18 cellular contexts compared by ENCODE assay signal in genomic region chr11:126226334-126227084, GRCh38.
"Had no signal": no experiment of that assay in that cellular context is flagged by ENCODE, and none has a peak within 500 bp of the region (broad histone marks: within the 10 kb centered on the region; RNA-seq: fewer than 3 reads in every experiment).

No MANE protein-coding gene starts in this region.

- H3K27me3 ChIP-seq: dorsolateral prefrontal cortex, pancreas, suprapubic skin, transverse colon, vagina had no signal

- H3K9me3 ChIP-seq: pancreas, suprapubic skin, transverse colon, vagina had no signal

- H3K4me1 ChIP-seq: vagina had no signal

- H3K4me3 ChIP-seq: dorsolateral prefrontal cortex, lung, pancreas, smooth muscle cell, suprapubic skin, transverse colon, vagina had no signal

- H3K9me3 Mint-ChIP-seq: natural killer cell; stimulated activated naive CD8-positive, alpha-beta T cell treated with anti-CD3 and anti-CD28 coated beads, Interleukin-15, amount 100 ng/mL, for 72 hours had no signal

- H3K4me3 Mint-ChIP-seq: memory B cell; natural killer cell; stimulated activated naive CD8-positive, alpha-beta T cell treated with anti-CD3 and anti-CD28 coated beads, Interleukin-15, amount 100 ng/mL, for 72 hours had no signal

- DNase-seq: dorsolateral prefrontal cortex; effector CD4-positive, alpha-beta T cell; head of caudate nucleus; natural killer cell; pancreas; retina; stimulated activated CD4-positive, alpha-beta T cell treated with anti-CD3 and anti-CD28 coated beads, Interleukin-12 subunit alpha, Interleukin-12 subunit beta, amount 100 ng/mL, for 4 hours; stimulated activated CD4-positive, alpha-beta T cell treated with anti-CD3 and anti-CD28 coated beads, Interleukin-1b, Interleukin-23, amount 100 ng/mL, for 48 hours; stimulated activated CD4-positive, alpha-beta T cell treated with anti-CD3 and anti-CD28 coated beads, Interleukin-4, amount 100 ng/mL, for 1 hour; stimulated activated CD8-positive, alpha-beta memory T cell treated with anti-CD3 and anti-CD28 coated beads, Interleukin-4, amount 100 ng/mL, for 48 hours; stimulated activated naive CD4-positive, alpha-beta T cell; stimulated activated naive CD8-positive, alpha-beta T cell treated with anti-CD3 and anti-CD28 coated beads, Interleukin-15, amount 100 ng/mL, for 72 hours; transverse colon had no signal

- H3K4me1 Mint-ChIP-seq: stimulated activated naive CD8-positive, alpha-beta T cell treated with anti-CD3 and anti-CD28 coated beads, Interleukin-15, amount 100 ng/mL, for 72 hours had no signal

- H3K27ac Mint-ChIP-seq: memory B cell; natural killer cell; stimulated activated naive CD8-positive, alpha-beta T cell treated with anti-CD3 and anti-CD28 coated beads, Interleukin-15, amount 100 ng/mL, for 72 hours had no signal

- H3K27ac ChIP-seq: dorsolateral prefrontal cortex, pancreas, suprapubic skin, transverse colon, vagina had no signal

- H3K4me2 ChIP-seq: smooth muscle cell had no signal

- H3K27me3 Mint-ChIP-seq: memory B cell; stimulated activated naive CD8-positive, alpha-beta T cell treated with anti-CD3 and anti-CD28 coated beads, Interleukin-15, amount 100 ng/mL, for 72 hours had no signal

- H3K36me3 Mint-ChIP-seq: natural killer cell had no signal

- H3K36me3 ChIP-seq: pancreas, vagina had no signal
